2 cellular contexts compared by ENCODE assay signal in the genomic region with DNA sequence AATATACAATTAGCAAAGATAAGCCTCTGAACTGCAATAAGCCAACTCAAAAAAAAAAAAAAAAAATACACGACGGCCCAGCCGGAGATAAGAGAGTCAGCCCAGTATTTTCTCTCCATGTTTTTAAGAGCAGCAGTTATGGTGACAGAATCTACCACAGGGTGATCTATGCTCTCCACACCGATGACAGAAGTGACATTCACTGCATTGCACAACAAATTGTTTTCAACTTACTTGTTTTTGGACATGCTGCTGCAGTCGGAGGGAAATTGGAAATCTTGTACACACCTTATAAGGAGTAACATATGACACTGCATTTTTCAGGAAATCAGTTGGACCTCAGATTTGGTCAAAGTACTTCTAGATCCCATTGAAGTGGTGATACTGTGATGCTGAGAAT.
TF ChIP-seq lines count a peak whose summit lies in the region.

No MANE protein-coding gene starts in this region.

TF ChIP-seq in K562, 482 proteins besides CTCF, POLR2A, EP300 and RAD21:
- TF ChIP-seq ZFP36 (IDR thresholded peaks at IDR 0.05; ENCODE audit: low read depth, low read length, partially characterized antibody), result no peak
- TF ChIP-seq, protein P1, sequence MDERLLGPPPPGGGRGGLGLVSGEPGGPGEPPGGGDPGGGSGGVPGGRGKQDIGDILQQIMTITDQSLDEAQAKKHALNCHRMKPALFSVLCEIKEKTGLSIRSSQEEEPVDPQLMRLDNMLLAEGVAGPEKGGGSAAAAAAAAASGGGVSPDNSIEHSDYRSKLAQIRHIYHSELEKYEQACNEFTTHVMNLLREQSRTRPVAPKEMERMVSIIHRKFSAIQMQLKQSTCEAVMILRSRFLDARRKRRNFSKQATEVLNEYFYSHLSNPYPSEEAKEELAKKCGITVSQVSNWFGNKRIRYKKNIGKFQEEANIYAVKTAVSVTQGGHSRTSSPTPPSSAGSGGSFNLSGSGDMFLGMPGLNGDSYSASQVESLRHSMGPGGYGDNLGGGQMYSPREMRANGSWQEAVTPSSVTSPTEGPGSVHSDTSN (CRISPR knock-in tag; IDR thresholded peaks at IDR 0.05; ENCODE audit: low read depth), result no peak
- TF ChIP-seq, protein P1 (tag; conservative IDR thresholded peaks at IDR 0.05; ENCODE audit: low read depth), result peak; percentile 69
- no peak for TF ChIP-seq FIP1L1 (IDR thresholded peaks at IDR 0.05; ENCODE audit: low read depth, low read length, poor library complexity, severe bottlenecking)
- TF ChIP-seq NFE2 (IDR thresholded peaks at IDR 0.05; ENCODE audit: low read depth), result peak; percentile 12; the same call in 1 of the 2 replicates
- TF ChIP-seq PHF21A (IDR thresholded peaks at IDR 0.05; ENCODE audit: borderline replicate concordance, low read depth), result no peak
- TF ChIP-seq BRD4 (IDR thresholded peaks at IDR 0.05), result no peak
- TF ChIP-seq, protein P2, sequence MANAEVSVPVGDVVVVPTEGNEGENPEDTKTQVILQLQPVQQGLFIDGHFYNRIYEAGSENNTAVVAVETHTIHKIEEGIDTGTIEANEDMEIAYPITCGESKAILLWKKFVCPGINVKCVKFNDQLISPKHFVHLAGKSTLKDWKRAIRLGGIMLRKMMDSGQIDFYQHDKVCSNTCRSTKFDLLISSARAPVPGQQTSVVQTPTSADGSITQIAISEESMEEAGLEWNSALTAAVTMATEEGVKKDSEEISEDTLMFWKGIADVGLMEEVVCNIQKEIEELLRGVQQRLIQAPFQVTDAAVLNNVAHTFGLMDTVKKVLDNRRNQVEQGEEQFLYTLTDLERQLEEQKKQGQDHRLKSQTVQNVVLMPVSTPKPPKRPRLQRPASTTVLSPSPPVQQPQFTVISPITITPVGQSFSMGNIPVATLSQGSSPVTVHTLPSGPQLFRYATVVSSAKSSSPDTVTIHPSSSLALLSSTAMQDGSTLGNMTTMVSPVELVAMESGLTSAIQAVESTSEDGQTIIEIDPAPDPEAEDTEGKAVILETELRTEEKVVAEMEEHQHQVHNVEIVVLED (CRISPR knock-in tag; IDR thresholded peaks at IDR 0.05), result no peak
- TF ChIP-seq RCOR1 (IDR thresholded peaks at IDR 0.05; ENCODE audit: borderline replicate concordance in 1 of 2, low read depth in 2 of 2, low read length in 2 of 2), result no peak
- TF ChIP-seq CEBPB (tag; IDR thresholded peaks at IDR 0.05), result peak; percentile 57; the same call in 1 of the 2 replicates
- TF ChIP-seq MEIS2 (IDR thresholded peaks at IDR 0.05; ENCODE audit: partially characterized antibody), result peak; percentile 23
- no peak for TF ChIP-seq PYGO2 (tag; IDR thresholded peaks at IDR 0.05)
- TF ChIP-seq CEBPG (CRISPR knock-in tag; IDR thresholded peaks at IDR 0.05), result no peak
- peak; percentile 33 to 84; a peak in 3 of 4 replicates for TF ChIP-seq CEBPG (tag; conservative IDR thresholded peaks at IDR 0.05 in 1 of 2, IDR thresholded peaks at IDR 0.05 in 1 of 2)

TF ChIP-seq in liver, 16 proteins besides CTCF, POLR2A, EP300 and RAD21:
- no peak for TF ChIP-seq GABPA (IDR thresholded peaks at IDR 0.05 in 1 of 2, conservative IDR thresholded peaks at IDR 0.05 in 1 of 2)
- TF ChIP-seq RXRA (IDR thresholded peaks at IDR 0.05), result peak in 1 of 2 donors; percentile 69
- TF ChIP-seq, protein P3, sequence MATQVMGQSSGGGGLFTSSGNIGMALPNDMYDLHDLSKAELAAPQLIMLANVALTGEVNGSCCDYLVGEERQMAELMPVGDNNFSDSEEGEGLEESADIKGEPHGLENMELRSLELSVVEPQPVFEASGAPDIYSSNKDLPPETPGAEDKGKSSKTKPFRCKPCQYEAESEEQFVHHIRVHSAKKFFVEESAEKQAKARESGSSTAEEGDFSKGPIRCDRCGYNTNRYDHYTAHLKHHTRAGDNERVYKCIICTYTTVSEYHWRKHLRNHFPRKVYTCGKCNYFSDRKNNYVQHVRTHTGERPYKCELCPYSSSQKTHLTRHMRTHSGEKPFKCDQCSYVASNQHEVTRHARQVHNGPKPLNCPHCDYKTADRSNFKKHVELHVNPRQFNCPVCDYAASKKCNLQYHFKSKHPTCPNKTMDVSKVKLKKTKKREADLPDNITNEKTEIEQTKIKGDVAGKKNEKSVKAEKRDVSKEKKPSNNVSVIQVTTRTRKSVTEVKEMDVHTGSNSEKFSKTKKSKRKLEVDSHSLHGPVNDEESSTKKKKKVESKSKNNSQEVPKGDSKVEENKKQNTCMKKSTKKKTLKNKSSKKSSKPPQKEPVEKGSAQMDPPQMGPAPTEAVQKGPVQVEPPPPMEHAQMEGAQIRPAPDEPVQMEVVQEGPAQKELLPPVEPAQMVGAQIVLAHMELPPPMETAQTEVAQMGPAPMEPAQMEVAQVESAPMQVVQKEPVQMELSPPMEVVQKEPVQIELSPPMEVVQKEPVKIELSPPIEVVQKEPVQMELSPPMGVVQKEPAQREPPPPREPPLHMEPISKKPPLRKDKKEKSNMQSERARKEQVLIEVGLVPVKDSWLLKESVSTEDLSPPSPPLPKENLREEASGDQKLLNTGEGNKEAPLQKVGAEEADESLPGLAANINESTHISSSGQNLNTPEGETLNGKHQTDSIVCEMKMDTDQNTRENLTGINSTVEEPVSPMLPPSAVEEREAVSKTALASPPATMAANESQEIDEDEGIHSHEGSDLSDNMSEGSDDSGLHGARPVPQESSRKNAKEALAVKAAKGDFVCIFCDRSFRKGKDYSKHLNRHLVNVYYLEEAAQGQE (IDR thresholded peaks at IDR 0.05), result peak; percentile 58
- TF ChIP-seq TAF1 (conservative IDR thresholded peaks at IDR 0.05), result no peak
- TF ChIP-seq, protein P4, sequence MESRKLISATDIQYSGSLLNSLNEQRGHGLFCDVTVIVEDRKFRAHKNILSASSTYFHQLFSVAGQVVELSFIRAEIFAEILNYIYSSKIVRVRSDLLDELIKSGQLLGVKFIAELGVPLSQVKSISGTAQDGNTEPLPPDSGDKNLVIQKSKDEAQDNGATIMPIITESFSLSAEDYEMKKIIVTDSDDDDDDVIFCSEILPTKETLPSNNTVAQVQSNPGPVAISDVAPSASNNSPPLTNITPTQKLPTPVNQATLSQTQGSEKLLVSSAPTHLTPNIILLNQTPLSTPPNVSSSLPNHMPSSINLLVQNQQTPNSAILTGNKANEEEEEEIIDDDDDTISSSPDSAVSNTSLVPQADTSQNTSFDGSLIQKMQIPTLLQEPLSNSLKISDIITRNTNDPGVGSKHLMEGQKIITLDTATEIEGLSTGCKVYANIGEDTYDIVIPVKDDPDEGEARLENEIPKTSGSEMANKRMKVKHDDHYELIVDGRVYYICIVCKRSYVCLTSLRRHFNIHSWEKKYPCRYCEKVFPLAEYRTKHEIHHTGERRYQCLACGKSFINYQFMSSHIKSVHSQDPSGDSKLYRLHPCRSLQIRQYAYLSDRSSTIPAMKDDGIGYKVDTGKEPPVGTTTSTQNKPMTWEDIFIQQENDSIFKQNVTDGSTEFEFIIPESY (IDR thresholded peaks at IDR 0.05), result no peak
- TF ChIP-seq FOXA2 (IDR thresholded peaks at IDR 0.05), result no peak
- TF ChIP-seq JUND (IDR thresholded peaks at IDR 0.05), result no peak
- TF ChIP-seq, protein P5, sequence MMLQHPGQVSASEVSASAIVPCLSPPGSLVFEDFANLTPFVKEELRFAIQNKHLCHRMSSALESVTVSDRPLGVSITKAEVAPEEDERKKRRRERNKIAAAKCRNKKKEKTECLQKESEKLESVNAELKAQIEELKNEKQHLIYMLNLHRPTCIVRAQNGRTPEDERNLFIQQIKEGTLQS (IDR thresholded peaks at IDR 0.05), result no peak
- TF ChIP-seq, protein P6, sequence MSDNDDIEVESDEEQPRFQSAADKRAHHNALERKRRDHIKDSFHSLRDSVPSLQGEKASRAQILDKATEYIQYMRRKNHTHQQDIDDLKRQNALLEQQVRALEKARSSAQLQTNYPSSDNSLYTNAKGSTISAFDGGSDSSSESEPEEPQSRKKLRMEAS (IDR thresholded peaks at IDR 0.05), result peak; percentile 49
- TF ChIP-seq SP1 (IDR thresholded peaks at IDR 0.05), result peak; percentile 35
- no peak for TF ChIP-seq EGR1 (IDR thresholded peaks at IDR 0.05; ENCODE audit: low read depth in 2 of 2)
- peak; percentile 86 for TF ChIP-seq YY1 (IDR thresholded peaks at IDR 0.05)
- TF ChIP-seq FOXA1 (IDR thresholded peaks at IDR 0.05), result no peak
- TF ChIP-seq HNF4A (conservative IDR thresholded peaks at IDR 0.05), result peak; percentile 47 to 77
- no peak for TF ChIP-seq HNF4G (IDR thresholded peaks at IDR 0.05)
- TF ChIP-seq NR2F2 (IDR thresholded peaks at IDR 0.05), result no peak
